ENCODE assay signal across 13 cellular contexts in the genomic region with DNA sequence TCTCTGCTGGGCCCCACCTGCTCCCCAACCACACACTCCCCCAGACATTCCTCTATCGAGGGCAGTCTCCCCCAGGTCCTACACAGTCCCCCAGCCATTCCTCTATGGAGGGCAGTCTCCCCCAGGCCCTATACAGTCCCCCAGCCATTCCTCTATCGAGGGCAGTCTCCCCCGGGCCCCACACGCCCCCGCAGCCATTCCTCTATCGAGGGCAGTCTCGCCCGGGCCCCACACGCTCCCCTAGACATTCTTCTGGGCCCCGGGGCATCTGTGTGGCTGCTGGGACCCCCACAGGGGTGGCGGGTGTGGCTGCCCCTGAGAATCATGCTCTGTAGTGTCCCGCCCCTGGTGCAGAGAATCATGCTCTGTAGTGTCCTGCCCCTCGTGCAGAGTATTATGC. TPM values are rescaled to one million over a fixed set of nuclear protein-coding genes. Genes with fewer than 3 reads are reported as not detected.
DNase-seq lines count a peak whose midpoint lies in the region; ATAC-seq and TF ChIP-seq lines count a peak whose summit lies in the region.
"Had no signal": no experiment of that assay in that cellular context is flagged by ENCODE, and none has a peak within 500 bp of the region (broad histone marks: within the 10 kb centered on the region; RNA-seq: fewer than 3 reads in every experiment).

No MANE protein-coding gene starts in this region.

- no peak for TF ChIP-seq CTCF in BE2C (IDR thresholded peaks at IDR 0.05; ENCODE audit: low read depth, low read length)
- no peak for TF ChIP-seq CTCF in RWPE2 (IDR thresholded peaks at IDR 0.05; ENCODE audit: poor library complexity, severe bottlenecking)
- no peak for TF ChIP-seq CTCF in lower lobe of right lung (IDR thresholded peaks at IDR 0.05)

- WGBS in aorta, 2 donors, result 87 to 89% methylated on average over 13 of the region's 13 CpGs

- ATAC-seq in RWPE2 (ENCODE audit: low read depth) (no peak), lower lobe of right lung (no peak), aorta (ENCODE audit: low FRiP score) (no peak), GM19463 (IDR thresholded peaks at IDR 0.05; ENCODE audit: unreplicated experiment) (no peak)
- ATAC-seq: CD8-positive, alpha-beta T cell had no signal

- intact Hi-C loops in lower lobe of right lung (cut with DNase I) (no loop called here), aorta (cut with DNase I) (loop anchor here in 1 of 2 donors (5.0 kb wide), 1 partner anchor 127 kb away; no protein-coding TSS in a partner anchor)

- DNase-seq in BE2C (peak; percentile 4), RWPE2 (ENCODE audit: low spot score) (peak; percentile 80), lower lobe of right lung (peak; percentile 10), aorta (peak; percentile 10 to 33), NCI-H2029 treated with DMSO at 0.1 percent for 48 hours (lab: John Stamatoyannopoulos, UW) (no peak)
- DNase-seq: Calu3, DMS79 treated with DMSO at 0.1 percent for 48 hours, GF-D8, H9 had no signal

- no peak overlapping the region for H3K27ac ChIP-seq in RWPE2 (ENCODE audit: poor library complexity, severe bottlenecking)
- no peak overlapping the region for H3K27ac ChIP-seq in lower lobe of right lung
- H3K27ac ChIP-seq in aorta (ENCODE audit: low read depth in 1 of 2, low read length in 2 of 2), result no peak overlapping the region
- H3K27ac ChIP-seq: BLaER1 treated with 17β-estradiol and CSF1 and Interleukin-3, amounts not matched to agents 10 nM and 100 nM had no signal

- peaks cover 10% of the 10 kb centered on the region for H3K4me1 ChIP-seq in BE2C
- H3K4me1 ChIP-seq in RWPE2 (ENCODE audit: insufficient read depth, poor library complexity, severe bottlenecking), result no peaks in the 10 kb centered on the region
- no peaks in the 10 kb centered on the region for H3K4me1 ChIP-seq in lower lobe of right lung
- no peaks in the 10 kb centered on the region for H3K4me1 ChIP-seq in aorta (ENCODE audit: control insufficient read depth in 1 of 2, insufficient read depth in 2 of 2, low read length in 2 of 2)

- H3K27me3 ChIP-seq in BE2C, result peaks cover 17% of the 10 kb centered on the region
- peaks cover 63% of the 10 kb centered on the region for H3K27me3 ChIP-seq in RWPE2 (ENCODE audit: insufficient read depth, poor library complexity, severe bottlenecking)
- peaks cover 23% of the 10 kb centered on the region for H3K27me3 ChIP-seq in lower lobe of right lung (ENCODE audit: low read depth)
- H3K27me3 ChIP-seq in aorta (ENCODE audit: control insufficient read depth in 1 of 2, insufficient read depth in 2 of 2, low read length in 1 of 2), result peaks cover 0 to 2% of the 10 kb centered on the region in 2 donors
- H3K27me3 ChIP-seq: BLaER1 treated with 17β-estradiol and CSF1 and Interleukin-3, amounts not matched to agents 10 nM and 100 nM had no signal

- H3K36me3 ChIP-seq in BE2C (no peaks in the 10 kb centered on the region), RWPE2 (ENCODE audit: low read depth) (no peaks in the 10 kb centered on the region), lower lobe of right lung (no peaks in the 10 kb centered on the region), aorta (ENCODE audit: control insufficient read depth in 1 of 2, insufficient read depth in 2 of 2, low read length in 1 of 2) (no peaks in the 10 kb centered on the region)
- H3K36me3 ChIP-seq: BLaER1 treated with 17β-estradiol and CSF1 and Interleukin-3, amounts not matched to agents 10 nM and 100 nM had no signal

- H3K9me3 ChIP-seq in BE2C (no peaks in the 10 kb centered on the region; the same call in 1 of the 2 replicates), RWPE2 (ENCODE audit: severe bottlenecking) (no peaks in the 10 kb centered on the region), lower lobe of right lung (no peaks in the 10 kb centered on the region), aorta (ENCODE audit: control insufficient read depth, low read length) (peaks cover 3% of the 10 kb centered on the region)

- H3K4me3 ChIP-seq in BE2C (ENCODE audit: low read depth, low read length) (no peak overlapping the region), RWPE2 (ENCODE audit: severe bottlenecking) (no peak overlapping the region), lower lobe of right lung (no peak overlapping the region), aorta (ENCODE audit: low read length in 2 of 2) (no peak overlapping the region)
- H3K4me3 ChIP-seq: BLaER1 treated with 17β-estradiol and CSF1 and Interleukin-3, amounts not matched to agents 10 nM and 100 nM had no signal

RNA-seq across cellular contexts. Expression of gene BHLHE23, which starts 43.6 kb away (rescaled TPM):
- not detected for polyA plus RNA-seq in BE2C (2012; ENCODE audit: insufficient read depth, insufficient read length, low read depth)
- not detected for total RNA-seq in lower lobe of right lung
- total RNA-seq in aorta, result not detected
- polyA plus RNA-seq in aorta, result not detected
- total RNA-seq: Calu3 had no signal
- polyA plus RNA-seq: H1 had no signal
